In genomic region chr15:96093063-96093462, GRCh38 we compare ENCODE assay signal across 17 cellular contexts.
"Had no signal": no experiment of that assay in that cellular context is flagged by ENCODE, and none has a peak within 500 bp of the region (broad histone marks: within the 10 kb centered on the region; RNA-seq: fewer than 3 reads in every experiment).

No MANE protein-coding gene starts in this region.

- ATAC-seq: left lobe of liver; naive thymus-derived CD8-positive, alpha-beta T cell had no signal

- H3K27ac ChIP-seq: epithelial cell of prostate, neutrophil, parathyroid adenoma, tibial nerve had no signal

- H3K27me3 ChIP-seq: tibial nerve had no signal

- H3K36me3 ChIP-seq: neutrophil had no signal

- H3K4me1 ChIP-seq: parathyroid adenoma had no signal

- DNase-seq: activated CD4-positive, alpha-beta T cell treated with anti-CD3 and anti-CD28 coated beads, Interleukin-2, amount 50 U/mL, for 1 hour; activated CD8-positive, alpha-beta memory T cell treated with anti-CD3 and anti-CD28 coated beads for 24 hours; activated naive CD8-positive, alpha-beta T cell treated with anti-CD3 and anti-CD28 coated beads for 36 hours; anterior cingulate cortex; effector memory CD4-positive, alpha-beta T cell; islet precursor cell; naive thymus-derived CD8-positive, alpha-beta T cell; stimulated activated CD4-positive, alpha-beta T cell treated with anti-CD3 and anti-CD28 coated beads, Interleukin-4, amount 100 ng/mL, for 4 hours; stimulated activated CD8-positive, alpha-beta memory T cell treated with anti-CD3 and anti-CD28 coated beads, Interleukin-4, amount 100 ng/mL, for 48 hours; stimulated activated naive CD4-positive, alpha-beta T cell treated with Interleukin-2 at 50 U/mL for 16 hours; substantia nigra; T-helper 9 cell had no signal

- H2AFZ ChIP-seq: parathyroid adenoma had no signal

- H3K9ac ChIP-seq: parathyroid adenoma had no signal

- H3K9me3 ChIP-seq: neutrophil, tibial nerve had no signal

- H3K4me3 ChIP-seq: tibial nerve had no signal
